In genomic region chr20:36605309-36606170, GRCh38 we compare ENCODE assay signal across 8 cellular contexts.
DNase-seq lines count a peak whose midpoint lies in the region; ATAC-seq and TF ChIP-seq lines count a peak whose summit lies in the region.

Gene RAB5IF, plus strand, starts transcription at chr20:36605779. Its CDS starts 173 bp downstream, at chr20:36605952.

- peak; percentile 92 for TF ChIP-seq CTCF in choroid plexus epithelial cell (conservative IDR thresholded peaks at IDR 0.05; ENCODE audit: low read depth, low read length)

- ATAC-seq in GM19043 (IDR thresholded peaks at IDR 0.05; ENCODE audit: low read depth, unreplicated experiment) (peak; percentile 81), HG03432 (IDR thresholded peaks at IDR 0.05; ENCODE audit: unreplicated experiment) (peak; percentile 84)

- DNase-seq in Ammon's horn (ENCODE audit: low spot score) (peak; percentile 97), NCI-H510A (lab: John Stamatoyannopoulos, UW) (peak; percentile 94), choroid plexus epithelial cell (ENCODE audit: low read depth) (peak; percentile 99), kidney glomerular epithelial cell (lab: John Stamatoyannopoulos, UW) (peak; percentile 98)
- peak; percentile 98 to 99 for DNase-seq in activated CD4-positive, alpha-beta T cell treated with anti-CD3 and anti-CD28 coated beads for 24 hours (ENCODE audit: low read depth in 2 of 2)
- peak; percentile 98 to 99 (median 98) for DNase-seq in stimulated activated CD4-positive, alpha-beta T cell treated with anti-CD3 and anti-CD28 coated beads, Interleukin-1b, Interleukin-23, amount 100 ng/mL, for 24 hours (ENCODE audit: low read depth in 4 of 4, low spot score in 1 of 4)

- H3K4me3 ChIP-seq in choroid plexus epithelial cell (ENCODE audit: low read depth, low read length): peak within 1 kb of the TSS; percentile 92

Comparison
In these comparisons a context has a peak if more than half of its experiments do, and no peak if none do; other contexts are left out.
1. Peak in every context shown above with its lines: DNase-seq, ATAC-seq and H3K4me3 ChIP-seq.